8 cellular contexts compared by ENCODE assay signal in the genomic region with DNA sequence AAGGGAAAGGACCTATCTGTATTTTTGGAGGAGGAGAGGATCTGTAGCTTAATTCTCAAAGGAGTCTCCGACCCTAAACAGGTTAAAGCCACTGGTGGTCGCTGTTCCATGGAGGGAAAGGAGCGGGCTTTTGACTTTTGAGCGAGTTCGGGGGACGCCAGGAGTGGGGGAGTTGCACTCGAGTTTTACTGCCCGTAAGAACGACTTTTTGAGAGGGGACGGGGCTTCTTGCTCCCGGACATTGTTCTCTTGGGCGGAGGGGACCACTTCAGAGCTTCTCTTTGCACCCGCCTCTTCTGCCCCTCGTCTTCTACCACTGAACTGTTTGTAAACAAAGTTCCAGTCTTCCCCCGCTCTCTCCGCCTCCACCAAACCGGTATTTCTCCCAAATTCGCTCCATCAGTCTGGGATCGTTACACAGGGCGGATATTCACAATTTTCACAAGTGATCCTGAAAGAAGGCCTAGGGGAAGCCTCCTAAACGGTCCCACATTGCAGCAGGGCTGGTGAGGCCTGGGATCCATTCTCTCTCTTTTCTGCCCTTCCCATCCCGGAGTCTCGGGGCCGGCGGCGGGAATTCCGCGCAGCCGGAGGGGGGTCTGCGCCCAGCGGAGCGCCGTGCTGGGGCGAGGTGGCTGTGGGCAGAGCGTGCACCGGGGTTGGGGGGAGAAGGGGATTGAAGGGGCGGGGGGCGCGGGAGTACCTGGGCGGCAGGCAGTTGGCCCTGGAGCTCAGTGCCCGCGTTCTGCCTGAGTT. TPM values are rescaled to one million over a fixed set of nuclear protein-coding genes. Genes with fewer than 3 reads are reported as not detected.
DNase-seq lines count a peak whose midpoint lies in the region; TF ChIP-seq lines count a peak whose summit lies in the region.

No MANE protein-coding gene starts in this region.

- no peaks in the 10 kb centered on the region for H3K36me3 ChIP-seq in BLaER1 treated with 17β-estradiol and CSF1 and Interleukin-3, amounts not matched to agents 10 nM and 100 nM
- H3K36me3 ChIP-seq in colonic mucosa, result no peaks in the 10 kb centered on the region

- H3K4me2 ChIP-seq in BLaER1 treated with 17β-estradiol and CSF1 and Interleukin-3, amounts not matched to agents 10 nM and 100 nM, result peak overlapping the region; percentile 52 to 99 (median 79); a peak in 19 of 22 replicates

- DNase-seq in HFFc6 (peak; percentile 16), left kidney (ENCODE audit: low read depth, low spot score) (peak; percentile 67), HCEC 1CT (no peak), hypothalamus (lab: John Stamatoyannopoulos, UW) (no peak), kidney tubule cell (ENCODE audit: low spot score) (no peak), colonic mucosa (no peak)
- peak; percentile 30 to 46 for DNase-seq in activated T-cell treated with anti-CD3 and anti-CD28 coated beads, Interleukin-2, amount 50 U/mL, for 48 hours

- peak; percentile 67 for TF ChIP-seq CTCF in HFFc6 (IDR thresholded peaks at IDR 0.05)
- TF ChIP-seq CTCF in colonic mucosa (IDR thresholded peaks at IDR 0.05), result no peak

- H3K27ac Mint-ChIP-seq in HFFc6, result peak overlapping the region; percentile 92

- intact Hi-C loops in colonic mucosa (cut with DNase I), result no loop called here

- H3K4me3 ChIP-seq in BLaER1 treated with 17β-estradiol and CSF1 and Interleukin-3, amounts not matched to agents 10 nM and 100 nM, result peak overlapping the region in 6 of 10 experiments; percentile 1 to 67 (median 50); a peak in 8 of 20 replicates
- H3K4me3 ChIP-seq in colonic mucosa, result no peak overlapping the region

- peaks cover 73% of the 10 kb centered on the region for H3K4me1 Mint-ChIP-seq in HFFc6 (ENCODE audit: low read depth)

- peaks cover 5% of the 10 kb centered on the region; the same call in 1 of the 2 replicates for H3K36me3 Mint-ChIP-seq in HFFc6 (ENCODE audit: low read depth)

- H3K27me3 Mint-ChIP-seq in HFFc6 (ENCODE audit: insufficient read depth), result peaks cover 20% of the 10 kb centered on the region; the same call in 1 of the 2 replicates

- H3K4me1 ChIP-seq in BLaER1 treated with 17β-estradiol and CSF1 and Interleukin-3, amounts not matched to agents 10 nM and 100 nM, result peaks cover 24 to 58% (median 46%) of the 10 kb centered on the region in 10 experiments
- peaks cover 27% of the 10 kb centered on the region for H3K4me1 ChIP-seq in colonic mucosa

- peak overlapping the region; percentile 83 for H3K4me3 Mint-ChIP-seq in HFFc6

- peaks cover 0 to 99% (median 95%) of the 10 kb centered on the region in 11 experiments; a peak in 20 of 22 replicates for H4K20me1 ChIP-seq in BLaER1 treated with 17β-estradiol and CSF1 and Interleukin-3, amounts not matched to agents 10 nM and 100 nM

- no peaks in the 10 kb centered on the region for H3K9me3 Mint-ChIP-seq in HFFc6

- no peak overlapping the region for H3K9ac ChIP-seq in BLaER1 treated with 17β-estradiol and CSF1 and Interleukin-3, amounts not matched to agents 10 nM and 100 nM
- no peak overlapping the region for H3K9ac ChIP-seq in colonic mucosa (ENCODE audit: low read depth in 2 of 2, low read length in 2 of 2)

- H3K27me3 ChIP-seq in BLaER1 treated with 17β-estradiol and CSF1 and Interleukin-3, amounts not matched to agents 10 nM and 100 nM, result peaks cover 100% of the 10 kb centered on the region in 11 experiments
- peaks cover 99% of the 10 kb centered on the region for H3K27me3 ChIP-seq in colonic mucosa

- no peaks in the 10 kb centered on the region for H3K9me3 ChIP-seq in BLaER1 treated with 17β-estradiol and CSF1 and Interleukin-3, amounts not matched to agents 10 nM and 100 nM (replicated peaks in 1 of 11)
- H3K9me3 ChIP-seq in colonic mucosa, result no peaks in the 10 kb centered on the region

- no peak overlapping the region for H3K27ac ChIP-seq in BLaER1 treated with 17β-estradiol and CSF1 and Interleukin-3, amounts not matched to agents 10 nM and 100 nM
- no peak overlapping the region for H3K27ac ChIP-seq in colonic mucosa

RNA-seq across cellular contexts. Expression of a gene that starts 6.6 kb away (rescaled TPM):
- total RNA-seq in HFFc6 (2021; fragmentation: NEBNext Ultra II Directional; extraction: Animal tissue kit (Norgen Biotek cat#: 25700)), result 10 to 100 TPM in 2 of 6 experiments, 1 to 10 TPM in 4; 8.8 to 12.6 (median 9.5) TPM
- total RNA-seq in colonic mucosa, result not detected

RNA-seq across cellular contexts. Expression of a gene that starts 10.8 kb away (rescaled TPM):
- total RNA-seq in HFFc6 (2021; fragmentation: NEBNext Ultra II Directional; extraction: Animal tissue kit (Norgen Biotek cat#: 25700)), result 10 to 100 TPM in 2 of 6 experiments, 1 to 10 TPM in 4; 8.2 to 13.9 (median 9.2) TPM
- under 1 TPM in 1 of 2 donors, not detected in 1; 0.19 TPM for total RNA-seq in colonic mucosa

Comparison
In these comparisons a context has a peak if more than half of its experiments do, and no peak if none do; other contexts are left out.
1. DNase-seq: peak in HFFc6 (single experiment), activated T-cell treated with anti-CD3 and anti-CD28 coated beads, Interleukin-2, amount 50 U/mL, for 48 hours (2 of 2) and left kidney (single experiment); none in HCEC 1CT (single experiment), hypothalamus (0 of 51), kidney tubule cell (single experiment) and colonic mucosa (single experiment).
2. RNA of a gene that starts 6.6 kb away (total RNA-seq): 8.8 to 12.6 TPM in HFFc6; not detected in colonic mucosa; every median in the first group is over 4 times any median in the second.
3. RNA of a gene that starts 10.8 kb away (total RNA-seq): 8.2 to 13.9 TPM in HFFc6; 0.19 TPM in colonic mucosa; every median in the first group is over 4 times any median in the second.